Comparison of ENCODE assay signal across 1 cellular context in the genomic region with DNA sequence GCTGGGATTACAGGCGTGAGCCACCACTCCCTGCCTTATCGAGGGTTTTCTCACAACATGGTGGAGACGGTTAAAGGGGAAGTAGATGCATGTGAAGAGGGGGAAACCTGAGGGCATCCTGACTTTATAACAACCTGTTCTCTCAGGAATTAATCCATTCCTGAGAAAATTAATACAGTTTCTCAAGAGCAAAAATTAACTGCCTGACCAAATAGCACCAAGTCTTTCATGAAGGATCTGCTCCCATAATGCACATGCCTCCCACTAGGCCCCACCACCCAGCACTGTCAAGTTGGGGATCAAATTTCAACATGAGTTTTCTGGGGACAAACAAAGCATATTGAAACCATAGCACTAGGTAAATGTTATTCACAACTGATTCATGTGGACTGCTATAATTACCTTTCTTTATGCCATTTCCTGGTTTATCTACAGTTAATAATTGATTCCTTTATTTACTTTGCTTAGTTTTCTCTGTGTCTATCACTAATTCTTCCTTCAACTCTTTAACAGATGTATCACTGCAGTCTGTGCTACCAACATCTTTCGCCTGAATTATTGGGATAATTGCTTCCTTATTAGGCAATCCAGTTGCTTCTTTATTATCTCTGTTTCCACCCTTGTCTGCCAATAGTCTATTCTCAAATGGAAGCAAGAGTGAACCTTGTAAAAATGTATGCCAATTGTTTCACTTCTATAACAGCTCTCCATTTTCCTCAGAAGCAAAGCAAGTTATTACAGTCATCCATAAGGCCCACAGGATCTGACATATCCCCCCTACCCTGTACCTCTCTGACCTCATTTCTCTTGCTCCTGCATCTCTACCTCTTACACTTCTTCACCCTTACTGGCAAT.
TF ChIP-seq lines count a peak whose summit lies in the region.

No MANE protein-coding gene starts in this region.

TF ChIP-seq in A549, 52 proteins besides CTCF, POLR2A, EP300 and RAD21:
- TF ChIP-seq, protein P1, sequence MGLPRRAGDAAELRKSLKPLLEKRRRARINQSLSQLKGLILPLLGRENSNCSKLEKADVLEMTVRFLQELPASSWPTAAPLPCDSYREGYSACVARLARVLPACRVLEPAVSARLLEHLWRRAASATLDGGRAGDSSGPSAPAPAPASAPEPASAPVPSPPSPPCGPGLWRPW (IDR thresholded peaks at IDR 0.05), result no peak
- TF ChIP-seq ZNF302 (CRISPR knock-in tag; IDR thresholded peaks at IDR 0.05), result peak; percentile 91
- TF ChIP-seq, protein P2, sequence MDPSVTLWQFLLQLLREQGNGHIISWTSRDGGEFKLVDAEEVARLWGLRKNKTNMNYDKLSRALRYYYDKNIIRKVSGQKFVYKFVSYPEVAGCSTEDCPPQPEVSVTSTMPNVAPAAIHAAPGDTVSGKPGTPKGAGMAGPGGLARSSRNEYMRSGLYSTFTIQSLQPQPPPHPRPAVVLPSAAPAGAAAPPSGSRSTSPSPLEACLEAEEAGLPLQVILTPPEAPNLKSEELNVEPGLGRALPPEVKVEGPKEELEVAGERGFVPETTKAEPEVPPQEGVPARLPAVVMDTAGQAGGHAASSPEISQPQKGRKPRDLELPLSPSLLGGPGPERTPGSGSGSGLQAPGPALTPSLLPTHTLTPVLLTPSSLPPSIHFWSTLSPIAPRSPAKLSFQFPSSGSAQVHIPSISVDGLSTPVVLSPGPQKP (IDR thresholded peaks at IDR 0.05; ENCODE audit: low read depth, low read length), result no peak
- TF ChIP-seq HOXB13 (CRISPR knock-in tag; IDR thresholded peaks at IDR 0.05; ENCODE audit: low read depth), result peak; percentile 90; the same call in 1 of the 2 replicates
- no peak for TF ChIP-seq RARB (CRISPR knock-in tag; IDR thresholded peaks at IDR 0.05)
- peak; percentile 76; the same call in 1 of the 2 replicates for TF ChIP-seq HEYL (CRISPR knock-in tag; IDR thresholded peaks at IDR 0.05)
- no peak for TF ChIP-seq MAFK (IDR thresholded peaks at IDR 0.05; ENCODE audit: partially characterized antibody)
- TF ChIP-seq, protein P3, sequence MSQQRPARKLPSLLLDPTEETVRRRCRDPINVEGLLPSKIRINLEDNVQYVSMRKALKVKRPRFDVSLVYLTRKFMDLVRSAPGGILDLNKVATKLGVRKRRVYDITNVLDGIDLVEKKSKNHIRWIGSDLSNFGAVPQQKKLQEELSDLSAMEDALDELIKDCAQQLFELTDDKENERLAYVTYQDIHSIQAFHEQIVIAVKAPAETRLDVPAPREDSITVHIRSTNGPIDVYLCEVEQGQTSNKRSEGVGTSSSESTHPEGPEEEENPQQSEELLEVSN (IDR thresholded peaks at IDR 0.05; ENCODE audit: borderline replicate concordance, low read depth), result no peak
- no peak for TF ChIP-seq FOSL2 (IDR thresholded peaks at IDR 0.05)
- peak; percentile 78 for TF ChIP-seq FOSL2 (CRISPR knock-in tag; IDR thresholded peaks at IDR 0.05)
- TF ChIP-seq ZC3H11A (IDR thresholded peaks at IDR 0.05), result no peak
- peak; percentile 74; the same call in 1 of the 2 replicates for TF ChIP-seq ZSCAN20 (CRISPR knock-in tag; IDR thresholded peaks at IDR 0.05)
- peak; percentile 62; the same call in 1 of the 2 replicates for TF ChIP-seq TP53 (CRISPR knock-in tag; IDR thresholded peaks at IDR 0.05)
- TF ChIP-seq, protein P4, sequence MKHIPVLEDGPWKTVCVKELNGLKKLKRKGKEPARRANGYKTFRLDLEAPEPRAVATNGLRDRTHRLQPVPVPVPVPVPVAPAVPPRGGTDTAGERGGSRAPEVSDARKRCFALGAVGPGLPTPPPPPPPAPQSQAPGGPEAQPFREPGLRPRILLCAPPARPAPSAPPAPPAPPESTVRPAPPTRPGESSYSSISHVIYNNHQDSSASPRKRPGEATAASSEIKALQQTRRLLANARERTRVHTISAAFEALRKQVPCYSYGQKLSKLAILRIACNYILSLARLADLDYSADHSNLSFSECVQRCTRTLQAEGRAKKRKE (CRISPR knock-in tag; IDR thresholded peaks at IDR 0.05; ENCODE audit: low read depth), result peak; percentile 70; the same call in 1 of the 2 replicates
- TF ChIP-seq RFX5 (IDR thresholded peaks at IDR 0.05), result no peak
- no peak for TF ChIP-seq RNF2 (IDR thresholded peaks at IDR 0.05; ENCODE audit: borderline replicate concordance, low read depth)
- TF ChIP-seq MAZ (IDR thresholded peaks at IDR 0.05; ENCODE audit: borderline replicate concordance, low read depth, low read length), result no peak
- TF ChIP-seq, protein P5, sequence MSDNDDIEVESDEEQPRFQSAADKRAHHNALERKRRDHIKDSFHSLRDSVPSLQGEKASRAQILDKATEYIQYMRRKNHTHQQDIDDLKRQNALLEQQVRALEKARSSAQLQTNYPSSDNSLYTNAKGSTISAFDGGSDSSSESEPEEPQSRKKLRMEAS (IDR thresholded peaks at IDR 0.05), result peak; percentile 87
- peak; percentile 90 for TF ChIP-seq EHF (CRISPR knock-in tag; IDR thresholded peaks at IDR 0.05)
- peak; percentile 56 for TF ChIP-seq JUNB (IDR thresholded peaks at IDR 0.05)
- no peak for TF ChIP-seq CHD2 (IDR thresholded peaks at IDR 0.05; ENCODE audit: low read length, partially characterized antibody)
- TF ChIP-seq RCOR1 (IDR thresholded peaks at IDR 0.05; ENCODE audit: low read depth, low read length), result no peak
- no peak for TF ChIP-seq EHMT2 (IDR thresholded peaks at IDR 0.05; ENCODE audit: low read depth)
- no peak for TF ChIP-seq CBX8 (IDR thresholded peaks at IDR 0.05)
- no peak for TF ChIP-seq HDAC2 (IDR thresholded peaks at IDR 0.05)
- TF ChIP-seq HOXB5 (CRISPR knock-in tag; IDR thresholded peaks at IDR 0.05), result peak; percentile 79
- TF ChIP-seq CEBPB (IDR thresholded peaks at IDR 0.05), result peak in 1 of 2 experiments; percentile 68; a peak in 2 of 4 replicates
- no peak for TF ChIP-seq CBX2 (IDR thresholded peaks at IDR 0.05; ENCODE audit: borderline replicate concordance, low read depth)
- peak; percentile 59 to 74; a peak in 4 of 5 replicates for TF ChIP-seq JUN (IDR thresholded peaks at IDR 0.05)
- TF ChIP-seq GATA3 (IDR thresholded peaks at IDR 0.05; ENCODE audit: borderline replicate concordance), result peak; percentile 58
- TF ChIP-seq, protein P6, sequence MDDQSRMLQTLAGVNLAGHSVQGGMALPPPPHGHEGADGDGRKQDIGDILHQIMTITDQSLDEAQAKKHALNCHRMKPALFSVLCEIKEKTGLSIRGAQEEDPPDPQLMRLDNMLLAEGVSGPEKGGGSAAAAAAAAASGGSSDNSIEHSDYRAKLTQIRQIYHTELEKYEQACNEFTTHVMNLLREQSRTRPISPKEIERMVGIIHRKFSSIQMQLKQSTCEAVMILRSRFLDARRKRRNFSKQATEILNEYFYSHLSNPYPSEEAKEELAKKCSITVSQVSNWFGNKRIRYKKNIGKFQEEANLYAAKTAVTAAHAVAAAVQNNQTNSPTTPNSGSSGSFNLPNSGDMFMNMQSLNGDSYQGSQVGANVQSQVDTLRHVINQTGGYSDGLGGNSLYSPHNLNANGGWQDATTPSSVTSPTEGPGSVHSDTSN (IDR thresholded peaks at IDR 0.05), result no peak
- no peak for TF ChIP-seq NR3C1 (IDR thresholded peaks at IDR 0.05)
- no peak for TF ChIP-seq TFCP2L1 (CRISPR knock-in tag; IDR thresholded peaks at IDR 0.05)
- TF ChIP-seq ZFP36 (IDR thresholded peaks at IDR 0.05; ENCODE audit: borderline replicate concordance, partially characterized antibody), result no peak
- no peak for TF ChIP-seq SREBF2 (IDR thresholded peaks at IDR 0.05)
- no peak for TF ChIP-seq SMC3 (IDR thresholded peaks at IDR 0.05)
- no peak for TF ChIP-seq BHLHE40 (IDR thresholded peaks at IDR 0.05; ENCODE audit: low read depth, low read length)
- no peak for TF ChIP-seq NFE2L2 (conservative IDR thresholded peaks at IDR 0.05; ENCODE audit: low read length)
- TF ChIP-seq HOXA7 (CRISPR knock-in tag; IDR thresholded peaks at IDR 0.05), result peak; percentile 46; the same call in 1 of the 2 replicates
- no peak for TF ChIP-seq KDM1A (IDR thresholded peaks at IDR 0.05; ENCODE audit: low read depth)
- TF ChIP-seq FOXS1 (CRISPR knock-in tag; IDR thresholded peaks at IDR 0.05), result 0 out of 2 replicates have a peak, but pooled peaks have one; percentile 77
- TF ChIP-seq PHF8 (IDR thresholded peaks at IDR 0.05; ENCODE audit: borderline replicate concordance, low read depth), result no peak
- no peak for TF ChIP-seq NPAS2 (CRISPR knock-in tag; IDR thresholded peaks at IDR 0.05; ENCODE audit: borderline replicate concordance)
- TF ChIP-seq MYC (IDR thresholded peaks at IDR 0.05; ENCODE audit: borderline replicate concordance, low read length), result no peak
- TF ChIP-seq, protein P7, sequence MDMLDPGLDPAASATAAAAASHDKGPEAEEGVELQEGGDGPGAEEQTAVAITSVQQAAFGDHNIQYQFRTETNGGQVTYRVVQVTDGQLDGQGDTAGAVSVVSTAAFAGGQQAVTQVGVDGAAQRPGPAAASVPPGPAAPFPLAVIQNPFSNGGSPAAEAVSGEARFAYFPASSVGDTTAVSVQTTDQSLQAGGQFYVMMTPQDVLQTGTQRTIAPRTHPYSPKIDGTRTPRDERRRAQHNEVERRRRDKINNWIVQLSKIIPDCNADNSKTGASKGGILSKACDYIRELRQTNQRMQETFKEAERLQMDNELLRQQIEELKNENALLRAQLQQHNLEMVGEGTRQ (IDR thresholded peaks at IDR 0.05), result no peak
- TF ChIP-seq POLR2AphosphoS2 (conservative IDR thresholded peaks at IDR 0.05; ENCODE audit: low read length), result no peak
- TF ChIP-seq, protein P8, sequence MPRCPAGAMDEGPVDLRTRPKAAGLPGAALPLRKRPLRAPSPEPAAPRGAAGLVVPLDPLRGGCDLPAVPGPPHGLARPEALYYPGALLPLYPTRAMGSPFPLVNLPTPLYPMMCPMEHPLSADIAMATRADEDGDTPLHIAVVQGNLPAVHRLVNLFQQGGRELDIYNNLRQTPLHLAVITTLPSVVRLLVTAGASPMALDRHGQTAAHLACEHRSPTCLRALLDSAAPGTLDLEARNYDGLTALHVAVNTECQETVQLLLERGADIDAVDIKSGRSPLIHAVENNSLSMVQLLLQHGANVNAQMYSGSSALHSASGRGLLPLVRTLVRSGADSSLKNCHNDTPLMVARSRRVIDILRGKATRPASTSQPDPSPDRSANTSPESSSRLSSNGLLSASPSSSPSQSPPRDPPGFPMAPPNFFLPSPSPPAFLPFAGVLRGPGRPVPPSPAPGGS (IDR thresholded peaks at IDR 0.05), result no peak; the same call in 2 of the 3 replicates
- TF ChIP-seq CHD4 (IDR thresholded peaks at IDR 0.05; ENCODE audit: borderline replicate concordance), result no peak
- TF ChIP-seq, protein P9, sequence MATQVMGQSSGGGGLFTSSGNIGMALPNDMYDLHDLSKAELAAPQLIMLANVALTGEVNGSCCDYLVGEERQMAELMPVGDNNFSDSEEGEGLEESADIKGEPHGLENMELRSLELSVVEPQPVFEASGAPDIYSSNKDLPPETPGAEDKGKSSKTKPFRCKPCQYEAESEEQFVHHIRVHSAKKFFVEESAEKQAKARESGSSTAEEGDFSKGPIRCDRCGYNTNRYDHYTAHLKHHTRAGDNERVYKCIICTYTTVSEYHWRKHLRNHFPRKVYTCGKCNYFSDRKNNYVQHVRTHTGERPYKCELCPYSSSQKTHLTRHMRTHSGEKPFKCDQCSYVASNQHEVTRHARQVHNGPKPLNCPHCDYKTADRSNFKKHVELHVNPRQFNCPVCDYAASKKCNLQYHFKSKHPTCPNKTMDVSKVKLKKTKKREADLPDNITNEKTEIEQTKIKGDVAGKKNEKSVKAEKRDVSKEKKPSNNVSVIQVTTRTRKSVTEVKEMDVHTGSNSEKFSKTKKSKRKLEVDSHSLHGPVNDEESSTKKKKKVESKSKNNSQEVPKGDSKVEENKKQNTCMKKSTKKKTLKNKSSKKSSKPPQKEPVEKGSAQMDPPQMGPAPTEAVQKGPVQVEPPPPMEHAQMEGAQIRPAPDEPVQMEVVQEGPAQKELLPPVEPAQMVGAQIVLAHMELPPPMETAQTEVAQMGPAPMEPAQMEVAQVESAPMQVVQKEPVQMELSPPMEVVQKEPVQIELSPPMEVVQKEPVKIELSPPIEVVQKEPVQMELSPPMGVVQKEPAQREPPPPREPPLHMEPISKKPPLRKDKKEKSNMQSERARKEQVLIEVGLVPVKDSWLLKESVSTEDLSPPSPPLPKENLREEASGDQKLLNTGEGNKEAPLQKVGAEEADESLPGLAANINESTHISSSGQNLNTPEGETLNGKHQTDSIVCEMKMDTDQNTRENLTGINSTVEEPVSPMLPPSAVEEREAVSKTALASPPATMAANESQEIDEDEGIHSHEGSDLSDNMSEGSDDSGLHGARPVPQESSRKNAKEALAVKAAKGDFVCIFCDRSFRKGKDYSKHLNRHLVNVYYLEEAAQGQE (IDR thresholded peaks at IDR 0.05), result no peak
- no peak for TF ChIP-seq ESRRA (IDR thresholded peaks at IDR 0.05; ENCODE audit: borderline replicate concordance, low read length)
- no peak; the same call in 1 of the 2 replicates for TF ChIP-seq FOSB (CRISPR knock-in tag; IDR thresholded peaks at IDR 0.05)
- TF ChIP-seq, protein P10, sequence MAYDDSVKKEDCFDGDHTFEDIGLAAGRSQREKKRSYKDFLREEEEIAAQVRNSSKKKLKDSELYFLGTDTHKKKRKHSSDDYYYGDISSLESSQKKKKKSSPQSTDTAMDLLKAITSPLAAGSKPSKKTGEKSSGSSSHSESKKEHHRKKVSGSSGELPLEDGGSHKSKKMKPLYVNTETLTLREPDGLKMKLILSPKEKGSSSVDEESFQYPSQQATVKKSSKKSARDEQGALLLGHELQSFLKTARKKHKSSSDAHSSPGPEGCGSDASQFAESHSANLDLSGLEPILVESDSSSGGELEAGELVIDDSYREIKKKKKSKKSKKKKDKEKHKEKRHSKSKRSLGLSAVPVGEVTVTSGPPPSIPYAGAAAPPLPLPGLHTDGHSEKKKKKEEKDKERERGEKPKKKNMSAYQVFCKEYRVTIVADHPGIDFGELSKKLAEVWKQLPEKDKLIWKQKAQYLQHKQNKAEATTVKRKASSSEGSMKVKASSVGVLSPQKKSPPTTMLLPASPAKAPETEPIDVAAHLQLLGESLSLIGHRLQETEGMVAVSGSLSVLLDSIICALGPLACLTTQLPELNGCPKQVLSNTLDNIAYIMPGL (CRISPR knock-in tag; IDR thresholded peaks at IDR 0.05; ENCODE audit: borderline replicate concordance), result no peak
- no peak for TF ChIP-seq KDM5A (IDR thresholded peaks at IDR 0.05)
